ENCODE assay signal across 1 cellular context in genomic region chr15:59298255-59298856, GRCh38.
TF ChIP-seq lines count a peak whose summit lies in the region.

No MANE protein-coding gene starts in this region.

TF ChIP-seq in HepG2, 621 proteins besides CTCF, POLR2A, EP300 and RAD21 (continued from another document):
- TF ChIP-seq RNF219 (CRISPR knock-in tag; IDR thresholded peaks at IDR 0.05) (no peak), PCBP2 (optimal IDR thresholded peaks at IDR 0.05; ENCODE audit: low read depth, low read length, poor library complexity, severe bottlenecking) (no peak)
